15 cellular contexts compared by ENCODE assay signal in the genomic region with DNA sequence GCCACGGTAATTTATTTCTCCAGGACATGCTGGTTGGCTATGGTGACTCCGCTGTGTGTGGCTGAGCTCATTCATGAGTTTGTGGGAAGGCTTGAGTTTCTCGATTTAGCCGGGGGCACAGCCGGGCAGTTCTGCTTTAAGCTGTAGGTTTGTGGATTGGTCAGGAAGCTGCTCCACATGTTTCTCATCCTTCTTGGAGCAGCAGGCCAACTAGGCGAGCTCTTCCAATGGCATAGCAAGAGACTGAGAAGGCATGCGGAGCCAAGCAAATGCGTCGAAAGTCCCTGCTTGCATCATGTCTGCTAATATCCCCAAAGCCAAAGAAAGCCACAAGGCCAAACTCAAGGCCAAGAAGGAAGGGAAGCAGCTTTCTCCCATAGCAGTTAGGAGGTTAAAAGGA.
"Had no signal": no experiment of that assay in that cellular context is flagged by ENCODE, and none has a peak within 500 bp of the region (broad histone marks: within the 10 kb centered on the region; RNA-seq: fewer than 3 reads in every experiment).

No MANE protein-coding gene starts in this region.

- H3K27me3 Mint-ChIP-seq: dendritic cell treated with granulocyte-macrophage colony-stimulating factor and Interleukin-4, amounts not matched to agents 40 ng/mL and 50 ng/mL, for 4 days; stimulated activated naive CD8-positive, alpha-beta T cell treated with anti-CD3 and anti-CD28 coated beads, Interleukin-15, amount 100 ng/mL, for 72 hours had no signal

- H3K4me3 Mint-ChIP-seq: dendritic cell treated with granulocyte-macrophage colony-stimulating factor and Interleukin-4, amounts not matched to agents 40 ng/mL and 50 ng/mL, for 4 days; endodermal cell; stimulated activated naive CD8-positive, alpha-beta T cell treated with anti-CD3 and anti-CD28 coated beads, Interleukin-15, amount 100 ng/mL, for 72 hours had no signal

- H3K36me3 ChIP-seq: brain microvascular endothelial cell, pancreas had no signal

- H3K27ac Mint-ChIP-seq: activated naive CD4-positive, alpha-beta T cell treated with anti-CD3 and anti-CD28 coated beads, Interleukin-2, amount 50 U/mL, for 72 hours; dendritic cell treated with granulocyte-macrophage colony-stimulating factor and Interleukin-4, amounts not matched to agents 40 ng/mL and 50 ng/mL, for 4 days; endodermal cell; stimulated activated naive CD8-positive, alpha-beta T cell treated with anti-CD3 and anti-CD28 coated beads, Interleukin-15, amount 100 ng/mL, for 72 hours had no signal

- H3K9me3 ChIP-seq: pancreas had no signal

- ATAC-seq: activated naive CD4-positive, alpha-beta T cell treated with anti-CD3 and anti-CD28 coated beads, Interleukin-2, amount 50 U/mL, for 72 hours; stimulated activated naive CD8-positive, alpha-beta T cell treated with anti-CD3 and anti-CD28 coated beads, Interleukin-15, amount 100 ng/mL, for 72 hours had no signal

- H3K27ac ChIP-seq: brain microvascular endothelial cell, pancreas had no signal

- H3K4me3 ChIP-seq: pancreas had no signal

- H3K4me1 ChIP-seq: pancreas had no signal

- DNase-seq: activated effector memory CD4-positive, alpha-beta T cell treated with Interleukin-2 at 50 U/mL for 16 hours; activated T-cell treated with anti-CD3 and anti-CD28 coated beads, Interleukin-2, amount 50 U/mL, for 1 hour; amniotic stem cell; brain microvascular endothelial cell; endodermal cell; erythroblast; kidney; retina; stimulated activated CD4-positive, alpha-beta T cell treated with anti-CD3 and anti-CD28 coated beads, Interleukin-15, amount 100 ng/mL, for 24 hours; stimulated activated CD4-positive, alpha-beta T cell treated with anti-CD3 and anti-CD28 coated beads, Interleukin-4, amount 100 ng/mL, for 24 hours; stimulated activated naive CD8-positive, alpha-beta T cell treated with anti-CD3 and anti-CD28 coated beads, Interleukin-15, amount 100 ng/mL, for 72 hours; T-helper 2 cell had no signal

- H3K27me3 ChIP-seq: brain microvascular endothelial cell, pancreas had no signal
